Comparison of ENCODE assay signal across 7 cellular contexts in the genomic region with DNA sequence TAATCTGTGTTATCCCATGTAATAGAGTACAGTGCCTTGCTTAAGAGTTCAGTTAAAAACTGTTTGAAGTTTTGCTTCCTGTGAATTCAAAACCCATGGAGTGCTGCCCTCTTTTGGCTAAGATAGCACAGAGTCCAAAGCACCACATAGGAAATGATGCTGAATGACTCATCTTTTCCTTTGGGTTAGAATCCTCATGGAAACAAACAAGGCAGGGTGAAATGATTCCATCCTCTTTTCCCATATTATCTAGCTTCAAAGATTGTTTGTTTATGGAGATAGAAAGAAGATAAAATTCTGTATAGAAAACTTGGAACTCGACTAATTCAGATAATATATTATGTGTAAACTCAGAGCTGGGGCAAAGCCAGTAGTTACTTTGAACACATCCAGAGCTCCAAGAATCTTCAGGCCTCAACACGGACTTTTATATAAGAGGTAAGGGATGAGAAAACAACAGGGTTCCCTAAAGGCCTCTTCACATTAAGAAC.
DNase-seq lines count a peak whose midpoint lies in the region; ATAC-seq, FAIRE-seq and TF ChIP-seq lines count a peak whose summit lies in the region.

No MANE protein-coding gene starts in this region.

- DNase-seq in ELR (ENCODE audit: low read depth), result peak; percentile 96
- peak; percentile 72 for DNase-seq in KBM-7
- peak; percentile 93 for DNase-seq in RKO (ENCODE audit: low spot score)
- peak; percentile 82 for DNase-seq in mammary epithelial cell
- DNase-seq in smooth muscle cell of the brain vasculature (ENCODE audit: low read depth, low spot score), result peak; percentile 91

- H3K4me1 ChIP-seq in mammary epithelial cell (ENCODE audit: insufficient read depth, low read length), result peaks cover 10% of the 10 kb centered on the region

- no peak overlapping the region for H3K9ac ChIP-seq in mammary epithelial cell (ENCODE audit: insufficient read depth, low read length)

- H3K9me3 ChIP-seq in mammary epithelial cell (replicated peaks; ENCODE audit: insufficient read depth, low read length), result no peaks in the 10 kb centered on the region

- peak overlapping the region; percentile 70 for H3K27ac ChIP-seq in mammary epithelial cell (ENCODE audit: insufficient read depth, low read depth, low read length)

- H3K4me2 ChIP-seq in mammary epithelial cell (ENCODE audit: insufficient read depth, low read depth, low read length), result peak overlapping the region; percentile 9

- no peaks in the 10 kb centered on the region for H4K20me1 ChIP-seq in mammary epithelial cell (ENCODE audit: insufficient read depth, low read length)

- CTCF ChIA-PET in mammary epithelial cell (lab: Charles Lee; ENCODE audit: low non-redundant PET), result no interaction called here

- intact Hi-C loops in mammary epithelial cell (cut with micrococcal nuclease), result loop anchor here (1.0 to 10.0 kb wide), 9 partner anchors 142 to 778 kb away; a partner anchor contains a TSS

- ATAC-seq in GM21528 (IDR thresholded peaks at IDR 0.05; ENCODE audit: low FRiP score, unreplicated experiment), result peak; percentile 66

- no peak overlapping the region for H3K4me3 ChIP-seq in mammary epithelial cell (replicated peaks in 1 of 3; ENCODE audit: insufficient read depth in 1 of 3, low read depth in 2 of 3, low read length in 3 of 3)

- FAIRE-seq in islet of Langerhans (lab: Jason Lieb, UNC), result peak; percentile 96

- in situ Hi-C loops in KBM-7 (cut with MboI; ENCODE audit: low pct_unique_long_range_greater_than_20kb, low sequenced_read_pairs) (no loop called here), mammary epithelial cell (cut with MboI; ENCODE audit: low sequenced_read_pairs in 2 of 2) (loop anchor here (10.0 kb wide), 3 partner anchors 302 to 782 kb away; no protein-coding TSS in a partner anchor)

- dilution Hi-C loops in mammary epithelial cell (cut with HindIII; ENCODE audit: low sequenced_read_pairs), result loop anchor here (25.0 kb wide), 1 partner anchor 424 kb away; no protein-coding TSS in a partner anchor

- no peaks in the 10 kb centered on the region for H3K36me3 ChIP-seq in mammary epithelial cell (ENCODE audit: insufficient read depth, low read length)

- TF ChIP-seq CTCF in mammary epithelial cell (conservative IDR thresholded peaks at IDR 0.05 in 1 of 2, IDR thresholded peaks at IDR 0.05 in 1 of 2; ENCODE audit: extremely low read depth in 1 of 2, insufficient read depth in 1 of 2, low read depth in 1 of 2, low read length in 2 of 2), result peak; percentile 85 to 87

- no TSS peak for BruUV-seq in mammary epithelial cell (replicated peaks; lab: Mats Ljungman, UMichigan)

- no peaks in the 10 kb centered on the region for H3K79me2 ChIP-seq in mammary epithelial cell (ENCODE audit: insufficient read depth, low read length)

- 5% methylated on average over 2 of the region's 2 CpGs for WGBS in mammary epithelial cell (ENCODE audit: low coverage, missing lambda C conversion rate)

- H3K27me3 ChIP-seq in mammary epithelial cell (ENCODE audit: insufficient read depth, low read length), result no peaks in the 10 kb centered on the region

- peak overlapping the region; percentile 85 for H2AFZ ChIP-seq in mammary epithelial cell (ENCODE audit: low read depth, low read length)
